ENCODE assay signal across 9 cellular contexts in genomic region chr2:235433860-235434259, GRCh38. TPM values are rescaled to one million over a fixed set of nuclear protein-coding genes. Genes with fewer than 3 reads are reported as not detected.
DNase-seq lines count a peak whose midpoint lies in the region; ATAC-seq and TF ChIP-seq lines count a peak whose summit lies in the region.
"Had no signal": no experiment of that assay in that cellular context is flagged by ENCODE, and none has a peak within 500 bp of the region (broad histone marks: within the 10 kb centered on the region; RNA-seq: fewer than 3 reads in every experiment).

No MANE protein-coding gene starts in this region.

- H3K27ac ChIP-seq in ascending aorta: peak overlapping the region; percentile 52 to 73
- H3K27ac ChIP-seq in subcutaneous abdominal adipose tissue (ENCODE audit: low read depth, low read length): peak overlapping the region; percentile 7
- H3K27ac ChIP-seq in CD8-positive, alpha-beta T cell (ENCODE audit: low read depth, low read length): no peak overlapping the region

- DNase-seq in HT-29 (ENCODE audit: low spot score): peak; percentile 22
- DNase-seq in ascending aorta (ENCODE audit: low spot score in 2 of 2): peak in 1 of 2 donors; percentile 81
- DNase-seq in hypothalamus (lab: John Stamatoyannopoulos, UW): peak in 32 of 51 donors; percentile 8 to 69 (median 34)
- DNase-seq in CD8-positive, alpha-beta T cell: no peak
- no peak for DNase-seq in DMS79 (lab: John Stamatoyannopoulos, UW)
- DNase-seq in DMS79 treated with DMSO at 0.1 percent for 48 hours (lab: John Stamatoyannopoulos, UW): no peak

- H3K36me3 ChIP-seq in ascending aorta (no peaks in the 10 kb centered on the region), subcutaneous abdominal adipose tissue (ENCODE audit: control insufficient read depth in 5 of 5, insufficient read depth in 5 of 5, low read length in 5 of 5) (no peaks in the 10 kb centered on the region)
- H3K36me3 ChIP-seq in CD8-positive, alpha-beta T cell (ENCODE audit: insufficient read depth, low read length): no peaks in the 10 kb centered on the region

- H3K27ac Mint-ChIP-seq in CD8-positive, alpha-beta T cell: no peak overlapping the region
- H3K27ac Mint-ChIP-seq: activated naive CD4-positive, alpha-beta T cell treated with anti-CD3 and anti-CD28 coated beads, Interleukin-2, amount 50 U/mL, for 24 hours had no signal

- H3K9ac ChIP-seq in subcutaneous abdominal adipose tissue (ENCODE audit: low read length in 5 of 5): no peak overlapping the region

- peaks cover 12% of the 10 kb centered on the region for H3K27me3 Mint-ChIP-seq in CD8-positive, alpha-beta T cell (ENCODE audit: low read depth)

- no peak for ATAC-seq in CD8-positive, alpha-beta T cell
- ATAC-seq in GM21717 (IDR thresholded peaks at IDR 0.05; ENCODE audit: unreplicated experiment): no peak

- H3K4me3 ChIP-seq in ascending aorta (peak overlapping the region in 1 of 2 donors; percentile 47), subcutaneous abdominal adipose tissue (ENCODE audit: low read depth in 1 of 5, low read length in 5 of 5) (no peak overlapping the region)
- no peak overlapping the region for H3K4me3 ChIP-seq in CD8-positive, alpha-beta T cell (ENCODE audit: low read depth, low read length)

- H3K27me3 ChIP-seq in ascending aorta (no peaks in the 10 kb centered on the region), subcutaneous abdominal adipose tissue (ENCODE audit: control insufficient read depth in 5 of 5, insufficient read depth in 4 of 5, low read length in 5 of 5) (peaks cover 0 to 3% (median under 1%) of the 10 kb centered on the region in 5 donors)
- H3K27me3 ChIP-seq in CD8-positive, alpha-beta T cell (ENCODE audit: insufficient read depth, low read length): no peaks in the 10 kb centered on the region

- POLR2A ChIA-PET in CD8-positive, alpha-beta T cell (lab: Charles Lee): interaction anchor here (0.5 kb wide), 1 partner anchor 8 kb away, joined by 3 read pairs; no protein-coding TSS in a partner anchor

- no peaks in the 10 kb centered on the region for H3K4me1 Mint-ChIP-seq in CD8-positive, alpha-beta T cell (ENCODE audit: low read depth)
- H3K4me1 Mint-ChIP-seq: activated naive CD4-positive, alpha-beta T cell treated with anti-CD3 and anti-CD28 coated beads, Interleukin-2, amount 50 U/mL, for 24 hours had no signal

- CTCF ChIA-PET in CD8-positive, alpha-beta T cell (lab: Charles Lee): interaction anchor here (1.2 kb wide), 1 partner anchor 13 kb away, joined by 3 read pairs; no protein-coding TSS in a partner anchor

- no peak for TF ChIP-seq CTCF in ascending aorta (IDR thresholded peaks at IDR 0.05)
- TF ChIP-seq CTCF in CD8-positive, alpha-beta T cell (IDR thresholded peaks at IDR 0.05): no peak

- no peaks in the 10 kb centered on the region for H3K36me3 Mint-ChIP-seq in CD8-positive, alpha-beta T cell
- H3K36me3 Mint-ChIP-seq: activated naive CD4-positive, alpha-beta T cell treated with anti-CD3 and anti-CD28 coated beads, Interleukin-2, amount 50 U/mL, for 24 hours had no signal

- intact Hi-C loops in ascending aorta (cut with DNase I): loop anchor here (2.0 kb wide), 1 partner anchor 59 kb away; no protein-coding TSS in a partner anchor
- intact Hi-C loops in CD8-positive, alpha-beta T cell (cut with DNase I, micrococcal nuclease): no loop called here

- H3K9me3 ChIP-seq in ascending aorta (no peaks in the 10 kb centered on the region), subcutaneous abdominal adipose tissue (ENCODE audit: control insufficient read depth in 5 of 5, low read length in 5 of 5) (no peaks in the 10 kb centered on the region)
- no peaks in the 10 kb centered on the region for H3K9me3 ChIP-seq in CD8-positive, alpha-beta T cell (ENCODE audit: low read length)

- no peak overlapping the region for H3K4me3 Mint-ChIP-seq in CD8-positive, alpha-beta T cell
- H3K4me3 Mint-ChIP-seq: activated naive CD4-positive, alpha-beta T cell treated with anti-CD3 and anti-CD28 coated beads, Interleukin-2, amount 50 U/mL, for 24 hours had no signal

- H3K9me3 Mint-ChIP-seq in CD8-positive, alpha-beta T cell: peaks cover 3% of the 10 kb centered on the region

- H3K4me1 ChIP-seq in ascending aorta: peaks cover 0 to 3% of the 10 kb centered on the region in 2 donors
- H3K4me1 ChIP-seq in subcutaneous abdominal adipose tissue (ENCODE audit: control insufficient read depth in 5 of 5, insufficient read depth in 5 of 5, low read length in 5 of 5): peaks cover 0 to 22% (median 18%) of the 10 kb centered on the region in 5 donors
- H3K4me1 ChIP-seq in CD8-positive, alpha-beta T cell (ENCODE audit: insufficient read depth, low read length): no peaks in the 10 kb centered on the region

RNA-seq across cellular contexts. Expression of gene AGAP1, which starts 60.0 kb away (rescaled TPM):
- total RNA-seq in HT-29 (2014; rRNA removed; shearing (Covaris generic)): 31.1 and 44.8 TPM in 2 replicates
- total RNA-seq in ascending aorta: 19.7 TPM
- 1 to 10 TPM; 4.5 to 5.1 TPM for total RNA-seq in CD8-positive, alpha-beta T cell

Comparison
In these comparisons a context has a peak if more than half of its experiments do, and no peak if none do; other contexts are left out.
1. DNase-seq: peak in HT-29 (single experiment) and hypothalamus (32 of 51); none in CD8-positive, alpha-beta T cell (0 of 7), DMS79 (single experiment) and DMS79 treated with DMSO at 0.1 percent for 48 hours (single experiment).